In the genomic region with DNA sequence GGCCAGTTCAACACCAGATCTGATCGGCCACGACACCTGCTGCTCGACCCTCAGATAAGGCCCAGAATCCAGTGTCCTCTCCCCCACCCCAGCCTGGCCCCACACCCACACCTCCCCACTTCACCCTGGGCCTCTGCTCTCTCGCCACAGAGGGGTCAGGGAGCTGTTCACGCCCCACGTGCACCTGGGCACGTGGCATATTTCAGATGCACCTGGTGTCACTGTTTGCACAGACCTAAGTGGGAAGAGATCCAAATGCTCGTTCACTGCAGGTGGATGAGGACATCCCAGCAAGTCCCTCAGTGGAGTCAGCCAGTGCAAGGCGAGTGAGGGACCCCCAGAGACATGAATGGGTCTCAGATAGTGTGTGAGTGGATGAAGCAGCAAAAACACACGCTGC, we compare ENCODE assay signal across 8 cellular contexts. TPM values are rescaled to one million over a fixed set of nuclear protein-coding genes. Genes with fewer than 3 reads are reported as not detected.
DNase-seq lines count a peak whose midpoint lies in the region; ATAC-seq and TF ChIP-seq lines count a peak whose summit lies in the region.
"Not testable (repeated sequence)": the region's sequence is repeated elsewhere in the genome, so short reads cannot be mapped to it uniquely, and the experiment has no call there.

No MANE protein-coding gene starts in this region.

- not testable (repeated sequence) for H3K9me3 Mint-ChIP-seq in activated naive CD8-positive, alpha-beta T cell (ENCODE audit: low read depth); stimulated activated naive B cell treated with anti-CD40 and anti-IgM and Interleukin-4, amounts not matched to agents 10 μg/mL and 1 μg/mL and 100 μg/mL, for 72 hours

- peaks cover 0 to 35% (median 27%) of the 10 kb centered on the region in 11 experiments; a peak in 20 of 22 replicates for H3K9me3 ChIP-seq in BLaER1 treated with 17β-estradiol and CSF1 and Interleukin-3, amounts not matched to agents 10 nM and 100 nM (replicated peaks in 1 of 11)
- not testable (repeated sequence) for H3K9me3 ChIP-seq in T-helper 17 cell (ENCODE audit: control insufficient read depth, low read length, poor library complexity, severe bottlenecking); mucosa of descending colon

- not testable (repeated sequence) for H3K27me3 Mint-ChIP-seq in T-helper 17 cell; activated naive CD8-positive, alpha-beta T cell; stimulated activated naive B cell treated with anti-CD40 and anti-IgM and Interleukin-4, amounts not matched to agents 10 μg/mL and 1 μg/mL and 100 μg/mL, for 72 hours

- H4K20me1 ChIP-seq in BLaER1 treated with 17β-estradiol and CSF1 and Interleukin-3, amounts not matched to agents 10 nM and 100 nM: peaks cover 47 to 88% (median 67%) of the 10 kb centered on the region in 11 experiments; a peak in 21 of 22 replicates

- not testable (repeated sequence) for H3K4me3 ChIP-seq in BLaER1 treated with 17β-estradiol and CSF1 and Interleukin-3, amounts not matched to agents 10 nM and 100 nM; mucosa of descending colon

- ATAC-seq in T-helper 17 cell; stimulated activated naive B cell treated with anti-CD40 and anti-IgM and Interleukin-4, amounts not matched to agents 10 μg/mL and 1 μg/mL and 100 μg/mL, for 72 hours (replicated peaks): not testable (repeated sequence)
- ATAC-seq in mucosa of descending colon: peak; percentile 45

- H3K36me3 Mint-ChIP-seq in T-helper 17 cell (ENCODE audit: low read depth); activated naive CD8-positive, alpha-beta T cell: not testable (repeated sequence)
- H3K36me3 Mint-ChIP-seq in stimulated activated naive B cell treated with anti-CD40 and anti-IgM and Interleukin-4, amounts not matched to agents 10 μg/mL and 1 μg/mL and 100 μg/mL, for 72 hours: peaks cover 26 to 34% of the 10 kb centered on the region in 2 donors

- peak overlapping the region; percentile 54 to 76 (median 68) for H3K4me2 ChIP-seq in BLaER1 treated with 17β-estradiol and CSF1 and Interleukin-3, amounts not matched to agents 10 nM and 100 nM

- H3K27ac ChIP-seq in BLaER1 treated with 17β-estradiol and CSF1 and Interleukin-3, amounts not matched to agents 10 nM and 100 nM: not testable (repeated sequence)

- not testable (repeated sequence) for H3K9ac ChIP-seq in BLaER1 treated with 17β-estradiol and CSF1 and Interleukin-3, amounts not matched to agents 10 nM and 100 nM

- not testable (repeated sequence) for H3K27ac Mint-ChIP-seq in T-helper 17 cell
- H3K27ac Mint-ChIP-seq in activated naive CD8-positive, alpha-beta T cell: peak overlapping the region; percentile 47
- peak overlapping the region; percentile 37 for H3K27ac Mint-ChIP-seq in stimulated activated naive B cell treated with anti-CD40 and anti-IgM and Interleukin-4, amounts not matched to agents 10 μg/mL and 1 μg/mL and 100 μg/mL, for 72 hours

- H3K36me3 ChIP-seq in BLaER1 treated with 17β-estradiol and CSF1 and Interleukin-3, amounts not matched to agents 10 nM and 100 nM: peaks cover 14 to 36% (median 27%) of the 10 kb centered on the region in 11 experiments
- not testable (repeated sequence) for H3K36me3 ChIP-seq in mucosa of descending colon (ENCODE audit: low read depth)

- peak overlapping the region; percentile 62 for H3K4me3 Mint-ChIP-seq in T-helper 17 cell
- peak overlapping the region; percentile 60 for H3K4me3 Mint-ChIP-seq in activated naive CD8-positive, alpha-beta T cell
- H3K4me3 Mint-ChIP-seq in stimulated activated naive B cell treated with anti-CD40 and anti-IgM and Interleukin-4, amounts not matched to agents 10 μg/mL and 1 μg/mL and 100 μg/mL, for 72 hours: not testable (repeated sequence)

- peaks cover 32% of the 10 kb centered on the region for H3K4me1 Mint-ChIP-seq in T-helper 17 cell
- peaks cover 36% of the 10 kb centered on the region for H3K4me1 Mint-ChIP-seq in activated naive CD8-positive, alpha-beta T cell (ENCODE audit: low read depth)
- H3K4me1 Mint-ChIP-seq in stimulated activated naive B cell treated with anti-CD40 and anti-IgM and Interleukin-4, amounts not matched to agents 10 μg/mL and 1 μg/mL and 100 μg/mL, for 72 hours: peaks cover 13 to 47% of the 10 kb centered on the region in 2 donors

- intact Hi-C loops in mucosa of descending colon (cut with DNase I, micrococcal nuclease): not testable (repeated sequence)

- peaks cover 17 to 43% (median 22%) of the 10 kb centered on the region in 10 experiments for H3K4me1 ChIP-seq in BLaER1 treated with 17β-estradiol and CSF1 and Interleukin-3, amounts not matched to agents 10 nM and 100 nM
- not testable (repeated sequence) for H3K4me1 ChIP-seq in mucosa of descending colon (ENCODE audit: low read depth)

- H3K27me3 ChIP-seq in BLaER1 treated with 17β-estradiol and CSF1 and Interleukin-3, amounts not matched to agents 10 nM and 100 nM: not testable (repeated sequence)

- TF ChIP-seq CTCF in mucosa of descending colon (IDR thresholded peaks at IDR 0.05): not testable (repeated sequence)

- peak; percentile 20 for DNase-seq in DMS153 treated with DMSO at 0.1 percent for 48 hours (lab: John Stamatoyannopoulos, UW; ENCODE audit: unreplicated experiment)
- DNase-seq in NCI-H146 (lab: John Stamatoyannopoulos, UW): peak; percentile 19
- DNase-seq in NCI-H510A treated with DMSO at 0.1 percent for 48 hours (lab: John Stamatoyannopoulos, UW): peak; percentile 60
- DNase-seq in T-helper 17 cell; mucosa of descending colon; stimulated activated naive B cell treated with anti-CD40 and anti-IgM and Interleukin-4, amounts not matched to agents 10 μg/mL and 1 μg/mL and 100 μg/mL, for 72 hours: not testable (repeated sequence)

RNA-seq across cellular contexts. Expression of a gene that starts 24.8 kb away (rescaled TPM):
- total RNA-seq in T-helper 17 cell (10 to 100 TPM; 50.3 to 52.2 TPM), mucosa of descending colon (100 to 1,000 TPM in 2 of 3 donors, 10 to 100 TPM in 1; 91.2 to 125 (median 122) TPM)

RNA-seq across cellular contexts. Expression of a gene that starts 25.3 kb away (rescaled TPM):
- total RNA-seq in T-helper 17 cell (1 to 10 TPM in 1 of 2 donors, under 1 TPM in 1; 0.80 to 4.4 TPM), mucosa of descending colon (1 to 10 TPM; 2.0 to 3.2 (median 2.3) TPM)
